ENCODE assay signal across 19 cellular contexts in genomic region chr10:47078393-47079163, GRCh38.
"Had no signal": no experiment of that assay in that cellular context is flagged by ENCODE, and none has a peak within 500 bp of the region (broad histone marks: within the 10 kb centered on the region; RNA-seq: fewer than 3 reads in every experiment).

No MANE protein-coding gene starts in this region.

- FAIRE-seq: kidney had no signal

- H3K27me3 ChIP-seq: adrenal gland, suprapubic skin had no signal

- H3K4me3 ChIP-seq: adrenal gland, gastroesophageal sphincter, prostate gland, suprapubic skin had no signal

- H3K27ac Mint-ChIP-seq: activated naive CD4-positive, alpha-beta T cell treated with anti-CD3 and anti-CD28 coated beads for 36 hours; activated T-helper 1 cell treated with anti-CD3 and anti-CD28 coated beads, Interleukin-12 subunit alpha, Interleukin-12 subunit beta, Interleukin-2, Interleukin-4 antibody, amounts not matched to agents 30 ng/mL and 10 ng/mL and 1 ng/mL, durations not matched to agents 14 hours and 24 hours and 36 hours; naive B cell had no signal

- H3K27ac ChIP-seq: adrenal gland, epithelial cell of prostate, gastroesophageal sphincter, prostate gland, suprapubic skin had no signal

- H3K36me3 ChIP-seq: adrenal gland, gastroesophageal sphincter, prostate gland, suprapubic skin had no signal

- ATAC-seq: gastroesophageal sphincter, left ventricle myocardium superior, sciatic nerve had no signal

- H3K4me3 Mint-ChIP-seq: activated naive CD4-positive, alpha-beta T cell treated with anti-CD3 and anti-CD28 coated beads for 36 hours; activated T-helper 1 cell treated with anti-CD3 and anti-CD28 coated beads, Interleukin-12 subunit alpha, Interleukin-12 subunit beta, Interleukin-2, Interleukin-4 antibody, amounts not matched to agents 30 ng/mL and 10 ng/mL and 1 ng/mL, durations not matched to agents 14 hours and 24 hours and 36 hours; naive B cell had no signal

- H3K36me3 Mint-ChIP-seq: naive B cell had no signal

- H3K4me1 ChIP-seq: adrenal gland, gastroesophageal sphincter, prostate gland had no signal

- H3K4me1 Mint-ChIP-seq: naive B cell had no signal

- DNase-seq: activated CD4-positive, alpha-beta T cell treated with anti-CD3 and anti-CD28 coated beads, Interleukin-2, amount 50 U/mL, for 48 hours; activated CD4-positive, CD25-positive, alpha-beta regulatory T cell treated with anti-CD3 and anti-CD28 coated beads, Interleukin-2, amount 50 U/mL, for 72 hours; activated CD8-positive, alpha-beta memory T cell treated with anti-CD3 and anti-CD28 coated beads, Interleukin-2, amount 50 U/mL, for 48 hours; activated naive CD4-positive, alpha-beta T cell treated with anti-CD3 and anti-CD28 coated beads for 36 hours; central memory CD4-positive, alpha-beta T cell; cortex of kidney; effector CD8-positive, alpha-beta T cell; kidney; left ventricle myocardium superior; naive B cell; occipital lobe; stimulated activated naive CD4-positive, alpha-beta T cell treated with Interleukin-2 at 50 U/mL for 16 hours had no signal

- H3K9me3 ChIP-seq: adrenal gland, gastroesophageal sphincter, prostate gland, suprapubic skin had no signal

- H3K9me3 Mint-ChIP-seq: activated naive CD4-positive, alpha-beta T cell treated with anti-CD3 and anti-CD28 coated beads for 36 hours; activated T-helper 1 cell treated with anti-CD3 and anti-CD28 coated beads, Interleukin-12 subunit alpha, Interleukin-12 subunit beta, Interleukin-2, Interleukin-4 antibody, amounts not matched to agents 30 ng/mL and 10 ng/mL and 1 ng/mL, durations not matched to agents 14 hours and 24 hours and 36 hours had no signal
